8 cellular contexts compared by ENCODE assay signal in genomic region chr20:63858393-63859165, GRCh38. TPM values are rescaled to one million over a fixed set of nuclear protein-coding genes. Genes with fewer than 3 reads are reported as not detected.
DNase-seq lines count a peak whose midpoint lies in the region; FAIRE-seq and TF ChIP-seq lines count a peak whose summit lies in the region.

No MANE protein-coding gene starts in this region.

- peak overlapping the region; percentile 15 for H3K4me2 ChIP-seq in osteoblast (ENCODE audit: insufficient read depth, low read length)

- peaks cover 15% of the 10 kb centered on the region for H4K20me1 ChIP-seq in osteoblast (ENCODE audit: insufficient read depth, low read length)

- H3K27ac ChIP-seq in osteoblast (ENCODE audit: low read depth, low read length): no peak overlapping the region

- H3K9ac ChIP-seq in ES-I3 (ENCODE audit: low read depth, low read length): peak overlapping the region; percentile 12

- peaks cover 19% of the 10 kb centered on the region for H3K27me3 ChIP-seq in osteoblast (ENCODE audit: insufficient read depth, low read length)

- DNase-seq in RPMI7951 (ENCODE audit: low read depth) (peak; percentile 70), epithelial cell of esophagus (ENCODE audit: low read depth) (no peak), osteoblast (ENCODE audit: insufficient read length, low spot score, missing footprints) (peak; percentile 94), HPDE6-E6E7 (ENCODE audit: extremely low spot score) (no peak), DMS79 (lab: John Stamatoyannopoulos, UW) (no peak), H54 (ENCODE audit: insufficient read length, low spot score) (no peak), frontal cortex (ENCODE audit: low spot score in 2 of 2) (no peak)

- peak; percentile 25 for TF ChIP-seq CTCF in epithelial cell of esophagus (IDR thresholded peaks at IDR 0.05; ENCODE audit: insufficient read depth, low read depth, low read length, missing control alignments)
- TF ChIP-seq CTCF in osteoblast (IDR thresholded peaks at IDR 0.05; ENCODE audit: extremely low read depth, low read depth, low read length): peak; percentile 30

- H3K36me3 ChIP-seq in ES-I3 (ENCODE audit: insufficient read depth, low read length): no peaks in the 10 kb centered on the region
- H3K36me3 ChIP-seq in osteoblast (ENCODE audit: insufficient read depth, low read length): peaks cover 6% of the 10 kb centered on the region

- H3K9me3 ChIP-seq in ES-I3 (ENCODE audit: control insufficient read depth, insufficient read depth, low read length) (no peaks in the 10 kb centered on the region), osteoblast (ENCODE audit: low read depth, low read length) (no peaks in the 10 kb centered on the region)

- no peak overlapping the region for H3K4me3 ChIP-seq in epithelial cell of esophagus (ENCODE audit: low read length)
- H3K4me3 ChIP-seq in osteoblast (ENCODE audit: insufficient read depth, low read length): no peak overlapping the region

- TF ChIP-seq POLR2A in H54 (IDR thresholded peaks at IDR 0.05; ENCODE audit: low read depth, low read length): no peak

- H2AFZ ChIP-seq in osteoblast (ENCODE audit: low read length): no peak overlapping the region

- FAIRE-seq in H54 (lab: Jason Lieb, UNC): no peak
- FAIRE-seq in frontal cortex (lab: Jason Lieb, UNC): no peak

- H3K4me1 ChIP-seq in ES-I3 (ENCODE audit: insufficient read depth, low read length): peaks cover 24% of the 10 kb centered on the region; the same call in 1 of the 2 replicates
- H3K4me1 ChIP-seq in osteoblast (ENCODE audit: insufficient read depth, low read length): peaks cover 18% of the 10 kb centered on the region

- H3K79me2 ChIP-seq in osteoblast (ENCODE audit: insufficient read depth, low read length): peaks cover 16% of the 10 kb centered on the region

RNA-seq across cellular contexts. Expression of gene ABHD16B, which starts 2.7 kb away (rescaled TPM):
- total RNA-seq in RPMI7951 (2014; rRNA removed; shearing (Covaris generic)): not detected in 2 replicates
- total RNA-seq in osteoblast (not detected in 2 replicates), frontal cortex (not detected)

RNA-seq across cellular contexts. Expression of gene TPD52L2, which starts 6.5 kb away (rescaled TPM):
- 137 and 140 TPM in 2 replicates for total RNA-seq in RPMI7951 (2014; rRNA removed; shearing (Covaris generic))
- total RNA-seq in osteoblast: 99.6 and 115 TPM in 2 replicates
- 22.4 TPM for total RNA-seq in frontal cortex

RNA-seq across cellular contexts. Expression of gene ZBTB46, which starts 27.5 kb away (rescaled TPM):
- total RNA-seq in RPMI7951 (2014; rRNA removed; shearing (Covaris generic)): 3.4 and 5.8 TPM in 2 replicates
- total RNA-seq in osteoblast: under 0.01 and 0.36 TPM in 2 replicates
- 22.4 TPM for total RNA-seq in frontal cortex

RNA-seq across cellular contexts. Expression of gene DNAJC5, which starts 36.3 kb away (rescaled TPM):
- total RNA-seq in RPMI7951 (2014; rRNA removed; shearing (Covaris generic)): 29.3 and 37.1 TPM in 2 replicates
- 41.5 and 53.9 TPM in 2 replicates for total RNA-seq in osteoblast
- total RNA-seq in frontal cortex: 102 TPM

Comparison
In these comparisons a context has a peak if more than half of its experiments do, and no peak if none do; other contexts are left out.
1. DNase-seq: peak in RPMI7951 (single experiment) and osteoblast (single experiment); none in epithelial cell of esophagus (single experiment), HPDE6-E6E7 (single experiment), DMS79 (single experiment), H54 (single experiment) and frontal cortex (0 of 2).